10 cellular contexts compared by ENCODE assay signal in genomic region chr6:153081914-153082313, GRCh38. TPM values are rescaled to one million over a fixed set of nuclear protein-coding genes. Genes with fewer than 3 reads are reported as not detected.
"Had no signal": no experiment of that assay in that cellular context is flagged by ENCODE, and none has a peak within 500 bp of the region (broad histone marks: within the 10 kb centered on the region; RNA-seq: fewer than 3 reads in every experiment).

No MANE protein-coding gene starts in this region.

- ATAC-seq: GM23338, K562 had no signal

- H3K27ac ChIP-seq: HL-60 had no signal

- H3K9me3 Mint-ChIP-seq: GM23338, HFFc6 had no signal

- H3K27ac Mint-ChIP-seq: GM23338, H9, HFFc6 had no signal

- DNase-seq: H9, HCEC 1CT, HFFc6, IMR-90, KG1 had no signal

- FAIRE-seq: H1, H54, K562 had no signal

- H3K4me2 ChIP-seq: GM23338 had no signal

- H2AFZ ChIP-seq: GM23338 had no signal

- H3K4me3 ChIP-seq: GM23338, K562 had no signal

- H3K4me3 Mint-ChIP-seq: GM23338, H9, HFFc6 had no signal

- H3K4me1 Mint-ChIP-seq: GM23338, H9 had no signal

RNA-seq across cellular contexts. Expression of gene RGS17, which starts 49.2 kb away (rescaled TPM):
- total RNA-seq: K562 had no signal
